ENCODE assay signal across 33 cellular contexts in the genomic region with DNA sequence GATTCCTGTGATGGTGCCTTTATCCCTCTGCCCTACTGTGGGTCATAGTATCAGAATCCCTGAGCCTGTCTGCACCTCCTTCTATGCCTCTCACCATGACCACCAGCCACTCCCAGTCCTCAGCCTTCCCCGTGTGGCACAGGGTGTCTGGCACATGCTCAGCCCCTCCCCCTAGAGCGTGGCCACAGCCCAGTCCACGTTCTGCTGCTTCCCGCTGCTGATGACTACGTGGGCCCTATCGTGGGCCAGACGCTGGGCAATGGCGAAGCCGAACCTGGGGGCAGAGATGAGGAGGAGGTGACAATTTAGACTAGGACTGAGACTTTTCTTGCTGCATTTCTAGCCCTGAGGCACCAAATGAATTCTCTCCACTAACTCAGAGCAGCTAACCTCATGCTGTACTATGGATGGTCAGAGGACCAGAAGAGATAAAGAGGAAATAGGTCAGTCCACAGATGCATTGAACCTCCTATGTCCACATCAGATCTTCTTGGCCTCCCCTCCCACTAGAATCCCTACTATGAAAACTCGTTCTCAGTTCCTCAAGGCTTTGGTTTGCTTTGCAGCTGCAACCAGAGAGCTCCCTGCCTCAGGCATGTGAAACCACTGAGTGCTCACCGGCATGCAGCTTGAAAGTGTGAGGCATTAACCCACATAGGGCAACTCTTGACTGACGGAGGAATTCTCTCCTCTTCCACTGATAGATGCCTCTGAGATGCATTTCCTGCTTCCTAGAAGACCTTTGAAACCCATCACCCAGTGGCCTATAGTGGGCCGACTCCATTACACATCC.
DNase-seq lines count a peak whose midpoint lies in the region; ATAC-seq and TF ChIP-seq lines count a peak whose summit lies in the region.
"Had no signal": no experiment of that assay in that cellular context is flagged by ENCODE, and none has a peak within 500 bp of the region (broad histone marks: within the 10 kb centered on the region; RNA-seq: fewer than 3 reads in every experiment).

No MANE protein-coding gene starts in this region.

- H3K27me3 ChIP-seq in tibial artery, result no peaks in the 10 kb centered on the region
- H3K27me3 ChIP-seq: body of pancreas, upper lobe of right lung had no signal

- ATAC-seq in GM18858 (IDR thresholded peaks at IDR 0.05; ENCODE audit: unreplicated experiment), result no peak
- ATAC-seq: activated CD4-positive, alpha-beta T cell treated with anti-CD3 and anti-CD28 coated beads for 36 hours; activated CD8-positive, alpha-beta T cell treated with anti-CD3 and anti-CD28 coated beads for 36 hours; body of pancreas; esophagus mucosa; naive thymus-derived CD4-positive, alpha-beta T cell; psoas muscle; Right ventricle myocardium inferior; upper lobe of right lung had no signal

- peaks cover 0 to 10% (median 0%) of the 10 kb centered on the region in 4 donors for H3K4me1 ChIP-seq in tibial artery
- H3K4me1 ChIP-seq: body of pancreas, left ventricle myocardium inferior, psoas muscle had no signal

- TF ChIP-seq CTCF in tibial artery (IDR thresholded peaks at IDR 0.05), result no peak

- no peak overlapping the region for H3K4me3 ChIP-seq in tibial artery
- H3K4me3 ChIP-seq: body of pancreas, left ventricle myocardium inferior, psoas muscle, upper lobe of right lung had no signal

- DNase-seq in SKM-1 treated with dmso at 0.1 percent for 144 hours (lab: John Stamatoyannopoulos, UW; ENCODE audit: unreplicated experiment) (peak; percentile 15), SKM-1 (lab: John Stamatoyannopoulos, UW; ENCODE audit: unreplicated experiment) (no peak), NOMO-1 treated with dmso at 0.1 percent for 144 hours (lab: John Stamatoyannopoulos, UW; ENCODE audit: unreplicated experiment) (peak; percentile 1), glomerular visceral epithelial cell (ENCODE audit: extremely low spot score) (peak; percentile 17), caudate nucleus (lab: John Stamatoyannopoulos, UW) (no peak), tibial artery (no peak)
- no peak for DNase-seq in stimulated activated CD8-positive, alpha-beta memory T cell treated with anti-CD3 and anti-CD28 coated beads, Interleukin-4, amount 100 ng/mL, for 48 hours
- DNase-seq: 8988T; activated CD4-positive, alpha-beta T cell treated with anti-CD3 and anti-CD28 coated beads for 36 hours; activated CD8-positive, alpha-beta memory T cell treated with anti-CD3 and anti-CD28 coated beads, Interleukin-2, amount 50 U/mL, for 48 hours; activated CD8-positive, alpha-beta T cell treated with anti-CD3 and anti-CD28 coated beads for 36 hours; activated naive CD4-positive, alpha-beta T cell treated with Interleukin-2 at 50 U/mL for 16 hours; body of pancreas; CD4-positive, alpha-beta memory T cell; dermis blood vessel endothelial cell; EL; head of caudate nucleus; left ventricle myocardium inferior; MM.1S; naive thymus-derived CD4-positive, alpha-beta T cell; NCI-H1436; NCI-H2081 treated with DMSO at 0.1 percent for 48 hours; NCI-H748 treated with DMSO at 0.1 percent for 48 hours; nucleus accumbens; OCI-M1; psoas muscle; stimulated activated naive B cell treated with anti-CD40 and anti-IgM and Interleukin-4, amounts not matched to agents 10 μg/mL and 1 μg/mL and 100 μg/mL, for 72 hours; upper lobe of right lung had no signal

- intact Hi-C loops in tibial artery (cut with DNase I; ENCODE audit: low total_unique reads), result no loop called here

- H3K27ac ChIP-seq in caudate nucleus (ENCODE audit: low read depth, low read length), result no peak overlapping the region
- no peak overlapping the region for H3K27ac ChIP-seq in tibial artery
- H3K27ac ChIP-seq: body of pancreas, HL-60, KMS-11, left ventricle myocardium inferior, psoas muscle, upper lobe of right lung had no signal

- H3K36me3 ChIP-seq in tibial artery, result no peaks in the 10 kb centered on the region
- H3K36me3 ChIP-seq: left ventricle myocardium inferior, upper lobe of right lung had no signal

- H3K9me3 ChIP-seq in tibial artery, result no peaks in the 10 kb centered on the region
- H3K9me3 ChIP-seq: body of pancreas, left ventricle myocardium inferior, psoas muscle, upper lobe of right lung had no signal

Comparison
In these comparisons a context has a peak if more than half of its experiments do, and no peak if none do; other contexts are left out.
1. DNase-seq: peak in SKM-1 treated with dmso at 0.1 percent for 144 hours (single experiment), NOMO-1 treated with dmso at 0.1 percent for 144 hours (single experiment) and glomerular visceral epithelial cell (single experiment); none in SKM-1 (single experiment), caudate nucleus (0 of 61), stimulated activated CD8-positive, alpha-beta memory T cell treated with anti-CD3 and anti-CD28 coated beads, Interleukin-4, amount 100 ng/mL, for 48 hours (single experiment) and tibial artery (0 of 2).